In the genomic region with DNA sequence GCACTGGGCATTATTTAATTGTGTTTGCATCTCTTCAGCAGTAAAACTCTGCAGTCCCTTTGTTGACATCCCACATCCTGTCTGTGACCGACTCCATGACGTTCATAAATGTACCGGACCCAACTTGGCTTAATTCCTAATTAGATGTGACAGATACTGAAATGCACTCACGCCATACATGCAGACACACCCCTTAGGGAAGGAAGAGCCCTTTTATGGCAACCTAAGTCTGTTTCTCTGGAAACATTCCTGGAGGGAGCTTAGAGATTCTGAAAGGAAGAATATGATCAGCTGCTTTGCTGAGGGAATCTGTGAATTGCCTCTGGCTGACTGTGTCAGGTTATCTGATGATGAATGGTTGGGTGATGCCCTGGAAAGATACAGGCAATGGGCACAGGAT, we compare ENCODE assay signal across 20 cellular contexts. TPM values are rescaled to one million over a fixed set of nuclear protein-coding genes. Genes with fewer than 3 reads are reported as not detected.
A peak's percentile ranks its signal among the peaks of the same experiment; 100 is the strongest.
DNase-seq lines count a peak whose midpoint lies in the region; ATAC-seq and TF ChIP-seq lines count a peak whose summit lies in the region.
"Had no signal": no experiment of that assay in that cellular context is flagged by ENCODE, and none has a peak within 500 bp of the region (broad histone marks: within the 10 kb centered on the region; RNA-seq: fewer than 3 reads in every experiment).

No MANE protein-coding gene starts in this region.

- no peaks in the 10 kb centered on the region for H3K27me3 ChIP-seq in BE2C

- H3K36me3 Mint-ChIP-seq in neural crest cell (ENCODE audit: low read depth): no peaks in the 10 kb centered on the region
- no peaks in the 10 kb centered on the region for H3K36me3 Mint-ChIP-seq in activated CD8-positive, alpha-beta T cell treated with anti-CD3 and anti-CD28 coated beads for 36 hours (ENCODE audit: low read depth)
- H3K36me3 Mint-ChIP-seq: CD4-positive, CD25-positive, alpha-beta regulatory T cell had no signal

- peak; percentile 28 for DNase-seq in BE2C
- peak; percentile 24 for DNase-seq in fibroblast of villous mesenchyme (ENCODE audit: low read depth)
- DNase-seq in neural crest cell (ENCODE audit: low read depth, low spot score): no peak
- no peak for DNase-seq in NCI-H2029 treated with DMSO at 0.1 percent for 48 hours (lab: John Stamatoyannopoulos, UW)
- DNase-seq in dedifferentiated amniotic fluid mesenchymal stem cell (ENCODE audit: extremely low spot score): no peak
- DNase-seq in activated CD8-positive, alpha-beta T cell treated with anti-CD3 and anti-CD28 coated beads for 36 hours: no peak
- DNase-seq: 8988T; Caco-2; CD4-positive, CD25-positive, alpha-beta regulatory T cell; GF-D8; GOT3; NCI-H1105; NCI-H1694; NCI-H2107; NCI-H510A treated with DMSO at 0.1 percent for 48 hours; NCI-H774 had no signal

- intact Hi-C loops in activated CD8-positive, alpha-beta T cell treated with anti-CD3 and anti-CD28 coated beads for 36 hours (cut with micrococcal nuclease): no loop called here

- H3K36me3 ChIP-seq in BE2C: no peaks in the 10 kb centered on the region

- POLR2A ChIA-PET in activated CD8-positive, alpha-beta T cell treated with anti-CD3 and anti-CD28 coated beads for 36 hours (lab: Charles Lee): no interaction called here

- no peaks in the 10 kb centered on the region for H3K4me1 Mint-ChIP-seq in neural crest cell
- H3K4me1 Mint-ChIP-seq in activated CD8-positive, alpha-beta T cell treated with anti-CD3 and anti-CD28 coated beads for 36 hours (ENCODE audit: low read depth): no peaks in the 10 kb centered on the region
- H3K4me1 Mint-ChIP-seq: B cell; CD4-positive, CD25-positive, alpha-beta regulatory T cell had no signal

- H3K27ac Mint-ChIP-seq in neural crest cell (ENCODE audit: unreplicated experiment): peak overlapping the region; percentile 77
- H3K27ac Mint-ChIP-seq in activated CD8-positive, alpha-beta T cell treated with anti-CD3 and anti-CD28 coated beads for 36 hours: no peak overlapping the region
- H3K27ac Mint-ChIP-seq: B cell; CD4-positive, CD25-positive, alpha-beta regulatory T cell had no signal

- H3K9me3 Mint-ChIP-seq in neural crest cell: no peaks in the 10 kb centered on the region
- no peaks in the 10 kb centered on the region for H3K9me3 Mint-ChIP-seq in activated CD8-positive, alpha-beta T cell treated with anti-CD3 and anti-CD28 coated beads for 36 hours

- no peak for TF ChIP-seq CTCF in BE2C (IDR thresholded peaks at IDR 0.05; ENCODE audit: low read depth, low read length)
- no peak for TF ChIP-seq CTCF in fibroblast of villous mesenchyme (IDR thresholded peaks at IDR 0.05; ENCODE audit: insufficient read depth, low read depth, low read length)
- TF ChIP-seq CTCF in neural crest cell (conservative IDR thresholded peaks at IDR 0.05): no peak
- TF ChIP-seq CTCF in activated CD8-positive, alpha-beta T cell treated with anti-CD3 and anti-CD28 coated beads for 36 hours (IDR thresholded peaks at IDR 0.05): no peak

- ATAC-seq in activated CD8-positive, alpha-beta T cell treated with anti-CD3 and anti-CD28 coated beads for 36 hours: no peak
- no peak for ATAC-seq in HG03108 (IDR thresholded peaks at IDR 0.05; ENCODE audit: unreplicated experiment)

- peak overlapping the region; percentile 10; the same call in 1 of the 2 replicates for H3K4me3 ChIP-seq in BE2C (ENCODE audit: low read depth, low read length)
- H3K4me3 ChIP-seq in fibroblast of villous mesenchyme (ENCODE audit: low read depth, low read length): no peak overlapping the region

- CTCF ChIA-PET in activated CD8-positive, alpha-beta T cell treated with anti-CD3 and anti-CD28 coated beads for 36 hours (lab: Charles Lee): no interaction called here

- H3K4me1 ChIP-seq in BE2C: peaks cover 5% of the 10 kb centered on the region; the same call in 1 of the 2 replicates
- H3K4me1 ChIP-seq: Caco-2 had no signal

- H3K27me3 Mint-ChIP-seq in neural crest cell (ENCODE audit: low read depth): no peaks in the 10 kb centered on the region
- H3K27me3 Mint-ChIP-seq in activated CD8-positive, alpha-beta T cell treated with anti-CD3 and anti-CD28 coated beads for 36 hours: peaks cover 4% of the 10 kb centered on the region
- H3K27me3 Mint-ChIP-seq: B cell; CD4-positive, CD25-positive, alpha-beta regulatory T cell had no signal

- H3K9me3 ChIP-seq in BE2C: no peaks in the 10 kb centered on the region
- H3K9me3 ChIP-seq: Caco-2 had no signal

- H3K4me3 Mint-ChIP-seq in neural crest cell: no peak overlapping the region
- no peak overlapping the region for H3K4me3 Mint-ChIP-seq in activated CD8-positive, alpha-beta T cell treated with anti-CD3 and anti-CD28 coated beads for 36 hours
- H3K4me3 Mint-ChIP-seq: B cell; CD4-positive, CD25-positive, alpha-beta regulatory T cell had no signal

TF ChIP-seq in PFSK-1, 5 proteins besides CTCF, POLR2A, EP300 and RAD21:
- TF ChIP-seq TAF1 (IDR thresholded peaks at IDR 0.05; ENCODE audit: borderline replicate concordance, insufficient read depth, low read length): no peak
- TF ChIP-seq SIN3A (IDR thresholded peaks at IDR 0.05; ENCODE audit: borderline replicate concordance, insufficient read depth, low read length): peak; percentile 13; the same call in 1 of the 2 replicates

RNA-seq across cellular contexts. Expression of gene ADAMTS5, which starts 33.4 kb away (rescaled TPM):
- not detected for polyA plus RNA-seq in BE2C (2012; ENCODE audit: insufficient read depth, insufficient read length, low read depth)
- 1.0 TPM for polyA plus RNA-seq in PFSK-1 (2012; ENCODE audit: insufficient read length, low read depth)
- 12.6 and 28.5 TPM in 2 replicates for total RNA-seq in fibroblast of villous mesenchyme
- 0.34 and 0.40 TPM in 2 replicates for total RNA-seq in neural crest cell
- not detected for total RNA-seq in activated CD8-positive, alpha-beta T cell treated with anti-CD3 and anti-CD28 coated beads for 36 hours
- total RNA-seq: B cell; Caco-2; CD4-positive, CD25-positive, alpha-beta regulatory T cell; OCI-LY7 had no signal
- polyA plus RNA-seq: CD4-positive, CD25-positive, alpha-beta regulatory T cell had no signal

Comparison
In these comparisons a context has a peak if more than half of its experiments do, and no peak if none do; other contexts are left out.
1. DNase-seq: peak in BE2C (single experiment) and fibroblast of villous mesenchyme (single experiment); none in neural crest cell (single experiment), NCI-H2029 treated with DMSO at 0.1 percent for 48 hours (single experiment), dedifferentiated amniotic fluid mesenchymal stem cell (single experiment) and activated CD8-positive, alpha-beta T cell treated with anti-CD3 and anti-CD28 coated beads for 36 hours (single experiment).